8 cellular contexts compared by ENCODE assay signal in the genomic region with DNA sequence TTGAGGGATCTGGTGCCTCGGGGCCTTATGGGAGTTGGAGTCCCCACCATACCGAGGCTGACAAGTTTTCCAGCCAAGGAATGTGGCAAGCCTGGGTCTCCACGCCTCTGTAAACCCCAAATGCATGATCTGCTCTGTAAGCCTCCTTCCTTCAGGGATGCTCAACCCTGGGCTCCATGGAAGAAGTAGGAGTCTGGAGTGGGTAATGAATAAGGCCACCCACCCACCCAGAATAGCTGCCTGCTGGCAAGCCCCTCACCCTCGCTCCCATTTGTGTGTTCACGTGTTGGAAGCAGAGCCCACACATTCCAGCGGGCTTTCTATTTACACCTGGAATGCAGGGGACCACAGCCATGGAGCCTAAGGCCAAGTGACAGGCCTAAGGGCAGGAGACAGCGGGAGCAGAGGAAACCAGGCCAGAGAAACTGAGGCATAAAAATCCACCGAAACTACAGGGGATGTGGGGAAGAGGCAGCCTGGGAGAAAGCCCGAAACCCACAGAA. TPM values are rescaled to one million over a fixed set of nuclear protein-coding genes. Genes with fewer than 3 reads are reported as not detected.
DNase-seq lines count a peak whose midpoint lies in the region; ATAC-seq and TF ChIP-seq lines count a peak whose summit lies in the region.

No MANE protein-coding gene starts in this region.

- no peak for ATAC-seq in naive thymus-derived CD8-positive, alpha-beta T cell
- ATAC-seq in HG02623 (IDR thresholded peaks at IDR 0.05; ENCODE audit: unreplicated experiment) = no peak

- CTCF ChIA-PET in AG04449 (lab: Yijun Ruan, JAX) = interaction anchor here (1.4 to 2.3 kb wide), 5 partner anchors 9 to 170 kb away, joined by 4 to 11 read pairs (median 6); no protein-coding TSS in a partner anchor

- H3K79me2 ChIP-seq in KMS-11 (ENCODE audit: insufficient read depth, low read depth) = no peaks in the 10 kb centered on the region

- no peaks in the 10 kb centered on the region for H3K36me3 ChIP-seq in KMS-11 (ENCODE audit: insufficient read depth)

- no peaks in the 10 kb centered on the region for H3K9me3 Mint-ChIP-seq in naive thymus-derived CD8-positive, alpha-beta T cell

- H2AFZ ChIP-seq in KMS-11 (ENCODE audit: low read depth) = peak overlapping the region; percentile 14; the same call in 1 of the 2 replicates

- H3K27ac ChIP-seq in KMS-11 = no peak overlapping the region

- H3K36me3 Mint-ChIP-seq in naive thymus-derived CD8-positive, alpha-beta T cell = peaks cover 0 to under 1% (median 0%) of the 10 kb centered on the region in 3 donors

- POLR2A ChIA-PET in AG04449 (lab: Yijun Ruan, JAX) = interaction anchor here (0.6 to 1.2 kb wide), 3 partner anchors 10 to 22 kb away, joined by 3 to 4 read pairs (median 3); partner anchors contain the start of gene DVL2
- POLR2A ChIA-PET in naive thymus-derived CD8-positive, alpha-beta T cell (lab: Charles Lee) = interaction anchor here (1.0 to 14.0 kb wide), 7 partner anchors 10 to 264 kb away, joined by 3 to 371 read pairs (median 5); partner anchors contain the start of genes CTDNEP1, DVL2, ELP5 and GABARAP

- peaks cover 0 to 2% (median 0%) of the 10 kb centered on the region in 5 donors for H3K27me3 Mint-ChIP-seq in naive thymus-derived CD8-positive, alpha-beta T cell

- H3K9ac ChIP-seq in KMS-11 = no peak overlapping the region

- peak overlapping the region; percentile 66 for H3K4me3 ChIP-seq in AG04449 (ENCODE audit: low read depth, low read length)
- no peak overlapping the region for H3K4me3 ChIP-seq in KMS-11 (IDR thresholded peaks at IDR 0.05; ENCODE audit: insufficient read depth, low read depth, low read length)
- peak overlapping the region; percentile 59 for H3K4me3 ChIP-seq in choroid plexus epithelial cell (ENCODE audit: low read depth, low read length)

- no peaks in the 10 kb centered on the region for H4K20me1 ChIP-seq in KMS-11 (ENCODE audit: insufficient read depth)

- DNase-seq in AG04449 (ENCODE audit: low read depth, low spot score) (no peak), choroid plexus epithelial cell (ENCODE audit: low read depth) (no peak), DMS153 treated with DMSO at 0.1 percent for 48 hours (lab: John Stamatoyannopoulos, UW; ENCODE audit: unreplicated experiment) (no peak), occipital lobe (lab: John Stamatoyannopoulos, UW) (no peak)
- peak in 1 of 10 donors; percentile 65 for DNase-seq in naive thymus-derived CD8-positive, alpha-beta T cell
- no peak for DNase-seq in stimulated activated CD4-positive, alpha-beta T cell treated with anti-CD3 and anti-CD28 coated beads, Interleukin-12 subunit alpha, Interleukin-12 subunit beta, amount 100 ng/mL, for 4 hours

- no peaks in the 10 kb centered on the region for H3K27me3 ChIP-seq in KMS-11 (ENCODE audit: insufficient read depth, low read depth)

- H3K27ac Mint-ChIP-seq in naive thymus-derived CD8-positive, alpha-beta T cell = peak overlapping the region; percentile 95 to 100 (median 99)

- H3K4me1 Mint-ChIP-seq in naive thymus-derived CD8-positive, alpha-beta T cell = peaks cover 43 to 68% (median 66%) of the 10 kb centered on the region in 4 donors

- no peaks in the 10 kb centered on the region for H3K4me1 ChIP-seq in KMS-11 (ENCODE audit: low read depth, poor library complexity, severe bottlenecking)

- no peak overlapping the region for H3K4me2 ChIP-seq in KMS-11

- H3K4me3 Mint-ChIP-seq in naive thymus-derived CD8-positive, alpha-beta T cell = peak overlapping the region; percentile 85 to 98 (median 93)

- TF ChIP-seq CTCF in AG04449 (IDR thresholded peaks at IDR 0.05; ENCODE audit: insufficient read depth, low read length, missing control alignments) = no peak
- no peak for TF ChIP-seq CTCF in KMS-11 (conservative IDR thresholded peaks at IDR 0.05; ENCODE audit: low read depth, low read length)
- TF ChIP-seq CTCF in choroid plexus epithelial cell (conservative IDR thresholded peaks at IDR 0.05; ENCODE audit: low read depth, low read length) = no peak

RNA-seq across cellular contexts. Expression of gene DLG4, which starts 4.4 kb away (rescaled TPM):
- 10 to 100 TPM in 1 of 2 experiments, 1 to 10 TPM in 1; 8.4 to 10.2 TPM for total RNA-seq in naive thymus-derived CD8-positive, alpha-beta T cell
- under 1 TPM; 0.24 to 0.62 (median 0.33) TPM for polyA plus RNA-seq in naive thymus-derived CD8-positive, alpha-beta T cell
- 131 TPM for total RNA-seq in occipital lobe

RNA-seq across cellular contexts. Expression of gene ACADVL, which starts 4.6 kb away (rescaled TPM):
- 100 to 1,000 TPM; 402 TPM for total RNA-seq in naive thymus-derived CD8-positive, alpha-beta T cell
- 10 to 100 TPM; 78.8 to 91.2 (median 85.2) TPM for polyA plus RNA-seq in naive thymus-derived CD8-positive, alpha-beta T cell
- total RNA-seq in occipital lobe = 77.2 TPM

RNA-seq across cellular contexts. Expression of gene DVL2, which starts 19.1 kb away (rescaled TPM):
- 10 to 100 TPM; 80.7 to 81.5 TPM for total RNA-seq in naive thymus-derived CD8-positive, alpha-beta T cell
- 10 to 100 TPM; 19.3 to 26.5 (median 19.3) TPM for polyA plus RNA-seq in naive thymus-derived CD8-positive, alpha-beta T cell
- total RNA-seq in occipital lobe = 49.1 TPM

RNA-seq across cellular contexts. Expression of gene PHF23, which starts 24.1 kb away (rescaled TPM):
- 10 to 100 TPM; 49.9 to 53.9 TPM for total RNA-seq in naive thymus-derived CD8-positive, alpha-beta T cell
- 10 to 100 TPM; 18.1 to 35.7 (median 22.2) TPM for polyA plus RNA-seq in naive thymus-derived CD8-positive, alpha-beta T cell
- total RNA-seq in occipital lobe = 33.7 TPM

RNA-seq across cellular contexts. Expression of gene GABARAP, which starts 27.1 kb away (rescaled TPM):
- total RNA-seq in naive thymus-derived CD8-positive, alpha-beta T cell = 100 to 1,000 TPM; 268 to 280 TPM
- 100 to 1,000 TPM; 799 to 964 (median 817) TPM for polyA plus RNA-seq in naive thymus-derived CD8-positive, alpha-beta T cell
- 93.3 TPM for total RNA-seq in occipital lobe

Comparison
In these comparisons a context has a peak if more than half of its experiments do, and no peak if none do; other contexts are left out.
1. RNA of gene DLG4, which starts 4.4 kb away (total RNA-seq): 131 TPM in occipital lobe (single experiment); 8.4 to 10.2 TPM in naive thymus-derived CD8-positive, alpha-beta T cell; every median in the first group is over 10 times any median in the second.